In the genomic region with DNA sequence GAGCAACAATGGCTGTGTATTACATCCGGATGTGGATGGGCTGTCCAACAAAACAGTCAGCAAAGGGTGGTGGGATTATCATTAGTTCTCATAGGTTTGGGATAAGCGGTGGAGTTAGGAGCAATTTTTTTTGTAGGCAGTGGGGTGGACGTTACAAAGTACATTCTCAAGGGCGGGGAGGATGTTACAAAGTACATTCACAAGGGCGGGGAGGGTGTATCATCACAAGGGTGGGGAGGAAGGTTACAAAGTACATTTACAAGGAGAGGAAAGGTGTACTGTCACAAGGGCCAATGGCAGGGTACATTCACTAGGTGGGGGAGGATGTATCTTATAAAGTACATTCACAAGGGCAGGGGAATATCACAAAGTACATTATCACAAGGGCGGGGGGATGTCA, we compare ENCODE assay signal across 27 cellular contexts.
"Had no signal": no experiment of that assay in that cellular context is flagged by ENCODE, and none has a peak within 500 bp of the region (broad histone marks: within the 10 kb centered on the region; RNA-seq: fewer than 3 reads in every experiment).

No MANE protein-coding gene starts in this region.

- H3K9ac ChIP-seq: SK-N-SH had no signal

- H3K27me3 Mint-ChIP-seq: activated T-helper 17 cell treated with anti-CD3 and anti-CD28 coated beads, Interleukin-2, amount 50 U/mL, for 72 hours had no signal

- H3K4me3 ChIP-seq: ascending aorta, body of pancreas had no signal

- H3K27me3 ChIP-seq: ascending aorta, body of pancreas had no signal

- H3K27ac ChIP-seq: ascending aorta, body of pancreas, VCaP had no signal

- H3K4me3 Mint-ChIP-seq: activated T-helper 17 cell treated with anti-CD3 and anti-CD28 coated beads, Interleukin-2, amount 50 U/mL, for 72 hours had no signal

- H3K9me3 Mint-ChIP-seq: activated T-helper 17 cell treated with anti-CD3 and anti-CD28 coated beads, Interleukin-2, amount 50 U/mL, for 72 hours had no signal

- H3K9me3 ChIP-seq: SK-N-SH had no signal

- H3K4me2 ChIP-seq: SK-N-SH had no signal

- H3K4me1 ChIP-seq: ascending aorta, body of pancreas had no signal

- H3K4me1 Mint-ChIP-seq: activated T-helper 17 cell treated with anti-CD3 and anti-CD28 coated beads, Interleukin-2, amount 50 U/mL, for 72 hours had no signal

- H3K9me2 ChIP-seq: SK-N-SH had no signal

- ATAC-seq: activated T-helper 17 cell treated with anti-CD3 and anti-CD28 coated beads, Interleukin-2, amount 50 U/mL, for 72 hours; body of pancreas; Panc1; Right ventricle myocardium inferior had no signal

- DNase-seq: activated CD4-positive, alpha-beta T cell treated with anti-CD3 and anti-CD28 coated beads for 4 hours; activated CD4-positive, alpha-beta T cell treated with anti-CD3 and anti-CD28 coated beads, Interleukin-2, amount 50 U/mL, for 4 hours; activated CD4-positive, CD25-positive, alpha-beta regulatory T cell; activated gamma-delta T cell; activated naive CD4-positive, alpha-beta T cell treated with anti-CD3 and anti-CD28 coated beads, Interleukin-2, amount 50 U/mL, for 16 hours; activated T-cell treated with anti-CD3 and anti-CD28 coated beads for 4 hours; activated T-cell treated with anti-CD3 and anti-CD28 coated beads, Interleukin-2, amount 50 U/mL, for 48 hours; amniotic stem cell; body of pancreas; central memory CD4-positive, alpha-beta T cell; NCI-H1048; NCI-H146; NCI-H187 treated with DMSO at 0.1 percent for 48 hours; NCI-H2107; NCI-H2171 treated with DMSO at 0.1 percent for 48 hours; NCI-H226; NCI-H526 treated with DMSO at 0.1 percent for 48 hours; NCI-H82; OCI-M1; RPMI8226; SK-N-SH; T-helper 1 cell had no signal

- H3K27ac Mint-ChIP-seq: activated T-helper 17 cell treated with anti-CD3 and anti-CD28 coated beads, Interleukin-2, amount 50 U/mL, for 72 hours had no signal
